ENCODE assay signal across 9 cellular contexts in genomic region chr22:28442264-28442950, GRCh38.
DNase-seq lines count a peak whose midpoint lies in the region; ATAC-seq and TF ChIP-seq lines count a peak whose summit lies in the region.
"Had no signal": no experiment of that assay in that cellular context is flagged by ENCODE, and none has a peak within 500 bp of the region (broad histone marks: within the 10 kb centered on the region; RNA-seq: fewer than 3 reads in every experiment).

No MANE protein-coding gene starts in this region.

- no peaks in the 10 kb centered on the region for H3K9me3 ChIP-seq in Peyer's patch

- H3K27ac Mint-ChIP-seq in naive thymus-derived CD8-positive, alpha-beta T cell: peak overlapping the region; percentile 31 to 93 (median 82)
- peak overlapping the region; percentile 56 for H3K27ac Mint-ChIP-seq in stimulated activated naive B cell treated with anti-CD40 and anti-IgM and Interleukin-4, amounts not matched to agents 10 μg/mL and 1 μg/mL and 100 μg/mL, for 72 hours

- H3K4me1 ChIP-seq in Peyer's patch: peaks cover 0 to 11% (median 0%) of the 10 kb centered on the region in 4 donors

- TF ChIP-seq POLR2A in Peyer's patch (IDR thresholded peaks at IDR 0.05): no peak

- DNase-seq in NCI-H82 (lab: John Stamatoyannopoulos, UW): peak; percentile 70
- no peak for DNase-seq in NCI-H82 treated with DMSO at 0.1 percent for 48 hours (lab: John Stamatoyannopoulos, UW; ENCODE audit: unreplicated experiment)
- DNase-seq in Peyer's patch: peak; percentile 32 to 85 (median 85)
- peak; percentile 18 for DNase-seq in activated gamma-delta T cell (lab: John Stamatoyannopoulos, UW)
- DNase-seq in fibroblast of the conjunctiva (ENCODE audit: low read depth): peak; percentile 55
- DNase-seq in naive thymus-derived CD8-positive, alpha-beta T cell: peak; percentile 52 to 86 (median 71)
- DNase-seq in stimulated activated naive B cell treated with anti-CD40 and anti-IgM and Interleukin-4, amounts not matched to agents 10 μg/mL and 1 μg/mL and 100 μg/mL, for 72 hours: peak; percentile 65
- no peak for DNase-seq in NCI-H526 (lab: John Stamatoyannopoulos, UW)

- POLR2A ChIA-PET in naive thymus-derived CD8-positive, alpha-beta T cell (lab: Charles Lee): interaction anchor here (0.6 to 2.5 kb wide), 2 partner anchors 39 to 523 kb away, joined by 3 to 6 read pairs; partner anchors contain the start of gene PITPNB

- no peaks in the 10 kb centered on the region for H3K27me3 ChIP-seq in Peyer's patch

- H3K27me3 Mint-ChIP-seq in naive thymus-derived CD8-positive, alpha-beta T cell: peaks cover 0 to 8% (median 0%) of the 10 kb centered on the region in 5 donors
- H3K27me3 Mint-ChIP-seq in stimulated activated naive B cell treated with anti-CD40 and anti-IgM and Interleukin-4, amounts not matched to agents 10 μg/mL and 1 μg/mL and 100 μg/mL, for 72 hours: peaks cover 26 to 32% of the 10 kb centered on the region in 2 donors

- peak overlapping the region; percentile 89 to 97 (median 93) for H3K4me3 Mint-ChIP-seq in naive thymus-derived CD8-positive, alpha-beta T cell
- H3K4me3 Mint-ChIP-seq in stimulated activated naive B cell treated with anti-CD40 and anti-IgM and Interleukin-4, amounts not matched to agents 10 μg/mL and 1 μg/mL and 100 μg/mL, for 72 hours: peak overlapping the region; percentile 83 to 84

- peak; percentile 87 to 92 for ATAC-seq in naive thymus-derived CD8-positive, alpha-beta T cell
- peak; percentile 94 for ATAC-seq in stimulated activated naive B cell treated with anti-CD40 and anti-IgM and Interleukin-4, amounts not matched to agents 10 μg/mL and 1 μg/mL and 100 μg/mL, for 72 hours (replicated peaks)

- H3K27ac ChIP-seq in Peyer's patch: peak overlapping the region; percentile 50 to 68 (median 66)
- H3K27ac ChIP-seq: C4-2B had no signal

- H3K4me1 Mint-ChIP-seq in naive thymus-derived CD8-positive, alpha-beta T cell: peaks cover 12 to 20% (median 17%) of the 10 kb centered on the region in 4 donors
- peaks cover 11 to 19% of the 10 kb centered on the region in 2 donors for H3K4me1 Mint-ChIP-seq in stimulated activated naive B cell treated with anti-CD40 and anti-IgM and Interleukin-4, amounts not matched to agents 10 μg/mL and 1 μg/mL and 100 μg/mL, for 72 hours

- H3K36me3 Mint-ChIP-seq in naive thymus-derived CD8-positive, alpha-beta T cell: no peaks in the 10 kb centered on the region
- H3K36me3 Mint-ChIP-seq in stimulated activated naive B cell treated with anti-CD40 and anti-IgM and Interleukin-4, amounts not matched to agents 10 μg/mL and 1 μg/mL and 100 μg/mL, for 72 hours: no peaks in the 10 kb centered on the region

- peak in 4 of 6 experiments; percentile 37 to 82 (median 82) for TF ChIP-seq CTCF in Peyer's patch (IDR thresholded peaks at IDR 0.05)

- no peaks in the 10 kb centered on the region for H3K9me3 Mint-ChIP-seq in naive thymus-derived CD8-positive, alpha-beta T cell
- no peaks in the 10 kb centered on the region for H3K9me3 Mint-ChIP-seq in stimulated activated naive B cell treated with anti-CD40 and anti-IgM and Interleukin-4, amounts not matched to agents 10 μg/mL and 1 μg/mL and 100 μg/mL, for 72 hours

- H3K36me3 ChIP-seq in Peyer's patch: no peaks in the 10 kb centered on the region

- H3K4me3 ChIP-seq in Peyer's patch: peak overlapping the region; percentile 36 to 63 (median 49)

Comparison
In these comparisons a context has a peak if more than half of its experiments do, and no peak if none do; other contexts are left out.
1. DNase-seq: peak in NCI-H82 (single experiment), Peyer's patch (3 of 3), activated gamma-delta T cell (single experiment), fibroblast of the conjunctiva (single experiment), naive thymus-derived CD8-positive, alpha-beta T cell (10 of 10) and stimulated activated naive B cell treated with anti-CD40 and anti-IgM and Interleukin-4, amounts not matched to agents 10 μg/mL and 1 μg/mL and 100 μg/mL, for 72 hours (single experiment); none in NCI-H82 treated with DMSO at 0.1 percent for 48 hours (single experiment) and NCI-H526 (0 of 2).